In the genomic region with DNA sequence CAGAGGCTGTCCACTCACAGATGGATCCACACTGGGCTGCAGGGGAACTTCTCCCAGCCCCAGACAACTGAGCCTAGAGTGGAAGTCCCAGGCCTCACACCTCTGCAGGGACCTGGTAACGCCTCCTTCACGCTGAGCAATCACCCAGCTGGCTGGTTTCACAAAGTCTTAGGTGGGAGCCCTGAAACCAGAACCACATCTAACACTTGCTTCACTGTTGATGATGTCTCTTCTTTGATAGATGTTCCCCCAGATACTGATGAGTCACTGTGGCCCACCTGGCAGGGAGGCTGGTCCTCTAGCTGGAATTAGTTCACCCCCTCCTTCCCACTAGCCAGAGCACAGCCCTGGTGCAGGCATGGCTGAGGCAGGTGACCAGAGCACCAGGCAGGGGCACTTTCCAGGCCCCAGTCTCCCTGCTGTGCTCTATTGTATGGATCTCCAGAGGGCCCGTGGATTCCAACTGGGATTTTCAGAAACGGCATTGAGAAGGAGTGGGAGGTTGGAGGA, we compare ENCODE assay signal across 11 cellular contexts. TPM values are rescaled to one million over a fixed set of nuclear protein-coding genes. Genes with fewer than 3 reads are reported as not detected.
DNase-seq lines count a peak whose midpoint lies in the region; ATAC-seq and TF ChIP-seq lines count a peak whose summit lies in the region.
"Had no signal": no experiment of that assay in that cellular context is flagged by ENCODE, and none has a peak within 500 bp of the region (broad histone marks: within the 10 kb centered on the region; RNA-seq: fewer than 3 reads in every experiment).

No MANE protein-coding gene starts in this region.

- no peaks in the 10 kb centered on the region for H3K9me3 ChIP-seq in Peyer's patch

- ATAC-seq in GM18520 (IDR thresholded peaks at IDR 0.05; ENCODE audit: unreplicated experiment) (peak; percentile 74), GM21723 (IDR thresholded peaks at IDR 0.05; ENCODE audit: unreplicated experiment) (peak; percentile 86)

- peak; percentile 85 for DNase-seq in NCI-H146 (lab: John Stamatoyannopoulos, UW)
- peak; percentile 62 for DNase-seq in stimulated activated CD4-positive, alpha-beta T cell treated with anti-CD3 and anti-CD28 coated beads, Interleukin-15, amount 100 ng/mL, for 24 hours
- DNase-seq in GOT3 (lab: John Stamatoyannopoulos, UW): no peak
- no peak for DNase-seq in iPS-NIHi11 (ENCODE audit: low spot score)
- DNase-seq in Peyer's patch: no peak
- DNase-seq in NCI-H1105 treated with DMSO at 0.1 percent for 48 hours (lab: John Stamatoyannopoulos, UW): no peak
- DNase-seq: amygdala, NCI-H1092 treated with DMSO at 0.1 percent for 48 hours had no signal

- no peak overlapping the region for H3K4me3 ChIP-seq in Peyer's patch

- no peak for TF ChIP-seq CTCF in Peyer's patch (IDR thresholded peaks at IDR 0.05)

- no peaks in the 10 kb centered on the region for H3K36me3 ChIP-seq in Peyer's patch

- no peak overlapping the region for H3K27ac ChIP-seq in Peyer's patch

- no peaks in the 10 kb centered on the region for H3K4me1 ChIP-seq in Peyer's patch

- no peaks in the 10 kb centered on the region for H3K27me3 ChIP-seq in Peyer's patch

- TF ChIP-seq POLR2A in Peyer's patch (IDR thresholded peaks at IDR 0.05): no peak

RNA-seq across cellular contexts. Expression of gene MYL3, which starts 33.5 kb away (rescaled TPM):
- total RNA-seq in Peyer's patch: 10 to 100 TPM in 1 of 4 donors, 1 to 10 TPM in 1, not detected in 2; 1.5 to 17.3 TPM
- total RNA-seq: SK-MEL-5 had no signal

RNA-seq across cellular contexts. Expression of gene PTH1R, which starts 47.8 kb away (rescaled TPM):
- 10 to 100 TPM in 1 of 4 donors, 1 to 10 TPM in 3; 2.4 to 12.4 (median 5.7) TPM for total RNA-seq in Peyer's patch
- total RNA-seq: SK-MEL-5 had no signal

Comparison
In these comparisons a context has a peak if more than half of its experiments do, and no peak if none do; other contexts are left out.
1. DNase-seq: peak in NCI-H146 (single experiment) and stimulated activated CD4-positive, alpha-beta T cell treated with anti-CD3 and anti-CD28 coated beads, Interleukin-15, amount 100 ng/mL, for 24 hours (single experiment); none in GOT3 (single experiment), iPS-NIHi11 (single experiment), Peyer's patch (0 of 3) and NCI-H1105 treated with DMSO at 0.1 percent for 48 hours (single experiment).